Comparison of ENCODE assay signal across 10 cellular contexts in the genomic region with DNA sequence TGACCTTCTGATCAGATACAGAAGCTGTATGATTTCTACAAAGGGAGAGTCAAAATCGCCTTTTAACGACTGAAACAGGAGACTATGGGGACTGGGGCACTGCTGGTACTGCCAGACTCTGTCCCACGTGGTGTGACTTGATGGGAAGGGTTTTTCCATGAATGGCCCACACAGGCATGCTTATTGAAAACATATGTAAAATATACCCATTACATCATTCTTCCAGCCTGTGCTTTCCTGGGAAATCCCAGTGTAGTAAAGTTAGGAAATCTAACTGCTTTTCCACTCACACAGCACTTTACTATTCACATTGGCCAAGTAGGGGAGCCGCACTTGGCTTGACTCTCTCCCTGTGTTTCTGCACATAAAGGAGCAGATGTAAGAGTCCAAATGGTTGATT.
DNase-seq lines count a peak whose midpoint lies in the region; FAIRE-seq and TF ChIP-seq lines count a peak whose summit lies in the region.
"Had no signal": no experiment of that assay in that cellular context is flagged by ENCODE, and none has a peak within 500 bp of the region (broad histone marks: within the 10 kb centered on the region; RNA-seq: fewer than 3 reads in every experiment).

No MANE protein-coding gene starts in this region.

- H4K20me1 ChIP-seq in MM.1S (ENCODE audit: insufficient read depth, low read length), result no peaks in the 10 kb centered on the region

- H3K4me3 ChIP-seq in bronchial epithelial cell (ENCODE audit: low read depth, low read length) (no peak overlapping the region), suprapubic skin (no peak overlapping the region), MM.1S (ENCODE audit: low read length) (no peak overlapping the region), tibial nerve (no peak overlapping the region)

- no peak overlapping the region for H2AFZ ChIP-seq in MM.1S (ENCODE audit: low read length)

- FAIRE-seq in bronchial epithelial cell (lab: Jason Lieb, UNC), result no peak

- WGBS in suprapubic skin, result 30% methylated on average over 4 of the region's 4 CpGs
- 29 to 46% methylated on average over 4 of the region's 4 CpGs for WGBS in tibial nerve, 2 donors

- no peak overlapping the region for H3K9ac ChIP-seq in MM.1S (ENCODE audit: low read length)

- H3K27me3 ChIP-seq in bronchial epithelial cell (ENCODE audit: control insufficient read depth, insufficient read depth, low read length), result no peaks in the 10 kb centered on the region
- H3K27me3 ChIP-seq in suprapubic skin, result no peaks in the 10 kb centered on the region
- no peaks in the 10 kb centered on the region for H3K27me3 ChIP-seq in MM.1S (replicated peaks; ENCODE audit: insufficient read depth, low read length)
- H3K27me3 ChIP-seq in tibial nerve, result no peaks in the 10 kb centered on the region

- H3K4me1 ChIP-seq in suprapubic skin (peaks cover 8% of the 10 kb centered on the region), MM.1S (ENCODE audit: low read length) (no peaks in the 10 kb centered on the region), tibial nerve (peaks cover 0 to 7% (median 0%) of the 10 kb centered on the region in 4 donors)

- no peaks in the 10 kb centered on the region for H3K79me2 ChIP-seq in MM.1S (ENCODE audit: low read length)

- H3K4me2 ChIP-seq in MM.1S (ENCODE audit: low read depth, low read length), result no peak overlapping the region

- DNase-seq in HS-5 (ENCODE audit: low read depth), result peak; percentile 100
- DNase-seq in bronchial epithelial cell (ENCODE audit: low read depth), result peak; percentile 68
- peak; percentile 87 for DNase-seq in iris pigment epithelial cell (ENCODE audit: low read depth)
- no peak for DNase-seq in suprapubic skin (ENCODE audit: low spot score in 2 of 2)
- DNase-seq in MM.1S, result no peak
- no peak for DNase-seq in LoVo (ENCODE audit: low spot score)
- DNase-seq in tibial nerve (ENCODE audit: low spot score in 2 of 2), result no peak
- DNase-seq in C1 segment of cervical spinal cord (lab: John Stamatoyannopoulos, UW), result no peak
- DNase-seq: activated T-cell treated with anti-CD3 and anti-CD28 coated beads, Interleukin-2, amount 50 U/mL, for 72 hours; mesendoderm had no signal

- peak overlapping the region; percentile 86 for H3K27ac ChIP-seq in suprapubic skin
- H3K27ac ChIP-seq in MM.1S (ENCODE audit: low read length), result no peak overlapping the region
- peak overlapping the region in 2 of 4 donors; percentile 46 to 74 for H3K27ac ChIP-seq in tibial nerve

- no peak for TF ChIP-seq CTCF in bronchial epithelial cell (IDR thresholded peaks at IDR 0.05; ENCODE audit: insufficient read depth, low read length, severe bottlenecking)
- no peak for TF ChIP-seq CTCF in suprapubic skin (IDR thresholded peaks at IDR 0.05)
- TF ChIP-seq CTCF in MM.1S (IDR thresholded peaks at IDR 0.05; ENCODE audit: low read length), result no peak
- TF ChIP-seq CTCF in tibial nerve (IDR thresholded peaks at IDR 0.05), result no peak

- TF ChIP-seq EP300 in suprapubic skin (IDR thresholded peaks at IDR 0.05), result no peak
- peak in 1 of 2 donors; percentile 14 for TF ChIP-seq EP300 in tibial nerve (IDR thresholded peaks at IDR 0.05)

- H3K36me3 ChIP-seq in bronchial epithelial cell (ENCODE audit: control insufficient read depth, insufficient read depth, low read length) (no peaks in the 10 kb centered on the region), suprapubic skin (no peaks in the 10 kb centered on the region), MM.1S (replicated peaks; ENCODE audit: insufficient read depth, low read length) (no peaks in the 10 kb centered on the region), tibial nerve (no peaks in the 10 kb centered on the region)

- H3K9me3 ChIP-seq in suprapubic skin, result no peaks in the 10 kb centered on the region
- H3K9me3 ChIP-seq in MM.1S (replicated peaks; ENCODE audit: insufficient read depth, low read length), result no peaks in the 10 kb centered on the region
- no peaks in the 10 kb centered on the region for H3K9me3 ChIP-seq in tibial nerve

- no peaks in the 10 kb centered on the region for H3K9me2 ChIP-seq in MM.1S (replicated peaks; ENCODE audit: insufficient read depth, low read length)

- TF ChIP-seq POLR2A in suprapubic skin (IDR thresholded peaks at IDR 0.05) (no peak), tibial nerve (IDR thresholded peaks at IDR 0.05) (no peak)

- H3F3A ChIP-seq in MM.1S (ENCODE audit: insufficient read depth, low read length), result no peaks in the 10 kb centered on the region

Comparison
In these comparisons a context has a peak if more than half of its experiments do, and no peak if none do; other contexts are left out.
1. DNase-seq: peak in HS-5 (single experiment), bronchial epithelial cell (single experiment) and iris pigment epithelial cell (single experiment); none in suprapubic skin (0 of 2), MM.1S (single experiment), LoVo (single experiment), tibial nerve (0 of 2) and C1 segment of cervical spinal cord (0 of 14).